In the genomic region with DNA sequence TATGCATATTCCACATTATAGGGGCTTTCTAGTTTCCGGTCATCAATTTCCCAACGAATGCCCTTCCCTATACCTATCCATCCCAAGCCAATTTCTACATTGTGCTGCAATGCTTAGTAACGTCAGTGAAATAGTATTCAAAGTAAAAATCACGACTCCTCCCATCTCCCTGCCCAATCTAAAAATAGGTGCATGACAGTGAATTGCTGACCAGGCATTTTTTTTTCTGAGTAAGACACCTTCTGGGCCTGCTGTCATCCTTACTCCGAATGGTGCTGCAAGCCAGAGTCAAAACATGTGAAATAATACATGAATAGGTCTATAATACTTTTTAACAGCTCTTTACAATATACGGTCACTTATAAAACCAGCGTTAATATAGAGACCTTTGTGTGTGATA, we compare ENCODE assay signal across 1 cellular context.
TF ChIP-seq lines count a peak whose summit lies in the region.

No MANE protein-coding gene starts in this region.

TF ChIP-seq in GM23338, 12 proteins besides CTCF, POLR2A, EP300 and RAD21 (continued from another document):
- TF ChIP-seq, protein P1, sequence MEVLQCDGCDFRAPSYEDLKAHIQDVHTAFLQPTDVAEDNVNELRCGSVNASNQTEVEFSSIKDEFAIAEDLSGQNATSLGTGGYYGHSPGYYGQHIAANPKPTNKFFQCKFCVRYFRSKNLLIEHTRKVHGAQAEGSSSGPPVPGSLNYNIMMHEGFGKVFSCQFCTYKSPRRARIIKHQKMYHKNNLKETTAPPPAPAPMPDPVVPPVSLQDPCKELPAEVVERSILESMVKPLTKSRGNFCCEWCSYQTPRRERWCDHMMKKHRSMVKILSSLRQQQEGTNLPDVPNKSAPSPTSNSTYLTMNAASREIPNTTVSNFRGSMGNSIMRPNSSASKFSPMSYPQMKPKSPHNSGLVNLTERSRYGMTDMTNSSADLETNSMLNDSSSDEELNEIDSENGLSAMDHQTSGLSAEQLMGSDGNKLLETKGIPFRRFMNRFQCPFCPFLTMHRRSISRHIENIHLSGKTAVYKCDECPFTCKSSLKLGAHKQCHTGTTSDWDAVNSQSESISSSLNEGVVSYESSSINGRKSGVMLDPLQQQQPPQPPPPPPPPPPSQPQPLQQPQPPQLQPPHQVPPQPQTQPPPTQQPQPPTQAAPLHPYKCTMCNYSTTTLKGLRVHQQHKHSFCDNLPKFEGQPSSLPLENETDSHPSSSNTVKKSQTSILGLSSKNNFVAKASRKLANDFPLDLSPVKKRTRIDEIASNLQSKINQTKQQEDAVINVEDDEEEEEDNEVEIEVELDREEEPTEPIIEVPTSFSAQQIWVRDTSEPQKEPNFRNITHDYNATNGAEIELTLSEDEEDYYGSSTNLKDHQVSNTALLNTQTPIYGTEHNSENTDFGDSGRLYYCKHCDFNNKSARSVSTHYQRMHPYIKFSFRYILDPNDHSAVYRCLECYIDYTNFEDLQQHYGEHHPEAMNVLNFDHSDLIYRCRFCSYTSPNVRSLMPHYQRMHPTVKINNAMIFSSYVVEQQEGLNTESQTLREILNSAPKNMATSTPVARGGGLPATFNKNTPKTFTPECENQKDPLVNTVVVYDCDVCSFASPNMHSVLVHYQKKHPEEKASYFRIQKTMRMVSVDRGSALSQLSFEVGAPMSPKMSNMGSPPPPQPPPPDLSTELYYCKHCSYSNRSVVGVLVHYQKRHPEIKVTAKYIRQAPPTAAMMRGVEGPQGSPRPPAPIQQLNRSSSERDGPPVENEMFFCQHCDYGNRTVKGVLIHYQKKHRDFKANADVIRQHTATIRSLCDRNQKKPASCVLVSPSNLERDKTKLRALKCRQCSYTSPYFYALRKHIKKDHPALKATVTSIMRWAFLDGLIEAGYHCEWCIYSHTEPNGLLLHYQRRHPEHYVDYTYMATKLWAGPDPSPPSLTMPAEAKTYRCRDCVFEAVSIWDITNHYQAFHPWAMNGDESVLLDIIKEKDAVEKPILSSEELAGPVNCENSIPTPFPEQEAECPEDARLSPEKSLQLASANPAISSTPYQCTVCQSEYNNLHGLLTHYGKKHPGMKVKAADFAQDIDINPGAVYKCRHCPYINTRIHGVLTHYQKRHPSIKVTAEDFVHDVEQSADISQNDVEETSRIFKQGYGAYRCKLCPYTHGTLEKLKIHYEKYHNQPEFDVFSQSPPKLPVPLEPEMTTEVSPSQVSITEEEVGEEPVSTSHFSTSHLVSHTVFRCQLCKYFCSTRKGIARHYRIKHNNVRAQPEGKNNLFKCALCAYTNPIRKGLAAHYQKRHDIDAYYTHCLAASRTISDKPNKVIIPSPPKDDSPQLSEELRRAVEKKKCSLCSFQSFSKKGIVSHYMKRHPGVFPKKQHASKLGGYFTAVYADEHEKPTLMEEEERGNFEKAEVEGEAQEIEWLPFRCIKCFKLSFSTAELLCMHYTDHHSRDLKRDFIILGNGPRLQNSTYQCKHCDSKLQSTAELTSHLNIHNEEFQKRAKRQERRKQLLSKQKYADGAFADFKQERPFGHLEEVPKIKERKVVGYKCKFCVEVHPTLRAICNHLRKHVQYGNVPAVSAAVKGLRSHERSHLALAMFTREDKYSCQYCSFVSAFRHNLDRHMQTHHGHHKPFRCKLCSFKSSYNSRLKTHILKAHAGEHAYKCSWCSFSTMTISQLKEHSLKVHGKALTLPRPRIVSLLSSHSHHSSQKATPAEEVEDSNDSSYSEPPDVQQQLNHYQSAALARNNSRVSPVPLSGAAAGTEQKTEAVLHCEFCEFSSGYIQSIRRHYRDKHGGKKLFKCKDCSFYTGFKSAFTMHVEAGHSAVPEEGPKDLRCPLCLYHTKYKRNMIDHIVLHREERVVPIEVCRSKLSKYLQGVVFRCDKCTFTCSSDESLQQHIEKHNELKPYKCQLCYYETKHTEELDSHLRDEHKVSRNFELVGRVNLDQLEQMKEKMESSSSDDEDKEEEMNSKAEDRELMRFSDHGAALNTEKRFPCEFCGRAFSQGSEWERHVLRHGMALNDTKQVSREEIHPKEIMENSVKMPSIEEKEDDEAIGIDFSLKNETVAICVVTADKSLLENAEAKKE (CRISPR knock-in tag; IDR thresholded peaks at IDR 0.05) = no peak
- no peak for TF ChIP-seq CREB1 (CRISPR knock-in tag; IDR thresholded peaks at IDR 0.05; ENCODE audit: low read depth)
